9 cellular contexts compared by ENCODE assay signal in the genomic region with DNA sequence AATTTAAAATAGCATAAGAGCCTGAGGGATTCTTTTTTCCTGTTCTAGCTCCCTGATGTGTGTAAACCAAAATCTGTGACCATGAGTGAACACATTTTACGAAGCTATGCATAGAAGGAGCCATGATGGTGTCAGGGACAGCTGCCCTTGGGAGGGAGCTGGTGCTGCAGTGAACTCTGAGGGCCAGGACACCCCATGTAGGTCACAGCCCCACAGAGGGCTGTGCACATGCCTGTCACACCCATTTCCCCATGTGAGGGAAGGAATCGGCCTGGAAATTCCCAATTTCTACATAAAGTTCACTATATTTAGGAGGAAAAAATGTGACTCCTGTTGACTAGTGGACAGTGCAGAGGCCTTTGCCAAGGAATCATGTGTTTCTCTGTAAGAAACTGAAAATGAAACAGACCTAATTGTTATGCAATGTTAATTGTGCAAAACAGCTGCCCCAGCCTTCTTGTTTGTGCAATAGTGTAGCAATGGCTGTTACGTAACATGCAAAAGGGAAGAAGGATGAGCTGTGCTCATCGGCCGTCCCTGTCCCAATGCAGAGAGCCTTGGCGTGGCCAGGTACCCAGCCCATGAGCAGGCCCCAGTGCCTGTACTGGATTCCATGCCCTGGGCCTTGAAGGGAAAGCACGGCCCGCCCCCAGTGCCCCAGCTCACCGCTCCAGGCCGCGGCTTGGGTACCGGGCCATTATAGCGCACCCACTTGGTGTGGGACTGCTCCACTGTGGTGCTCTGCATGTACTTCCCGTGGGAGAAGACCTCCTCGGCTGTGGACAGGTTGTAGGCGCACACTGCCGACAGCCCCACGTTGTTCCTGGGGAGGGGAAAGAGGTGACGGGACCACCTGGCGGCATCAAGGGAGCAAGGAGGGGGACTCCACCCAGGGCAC.
DNase-seq lines count a peak whose midpoint lies in the region; ATAC-seq and TF ChIP-seq lines count a peak whose summit lies in the region.
"Had no signal": no experiment of that assay in that cellular context is flagged by ENCODE, and none has a peak within 500 bp of the region (broad histone marks: within the 10 kb centered on the region; RNA-seq: fewer than 3 reads in every experiment).

No MANE protein-coding gene starts in this region.

- H3K9me3 ChIP-seq in ovary, result no peaks in the 10 kb centered on the region

- H3K27ac Mint-ChIP-seq in activated naive CD4-positive, alpha-beta T cell treated with anti-CD3 and anti-CD28 coated beads for 36 hours, result no peak overlapping the region

- no peak overlapping the region for H3K4me3 Mint-ChIP-seq in activated naive CD4-positive, alpha-beta T cell treated with anti-CD3 and anti-CD28 coated beads for 36 hours
- H3K4me3 Mint-ChIP-seq: naive thymus-derived CD8-positive, alpha-beta T cell had no signal

- no peak overlapping the region for H3K4me3 ChIP-seq in fibroblast of pulmonary artery (replicated peaks; ENCODE audit: low read depth, low read length)
- H3K4me3 ChIP-seq in ovary, result no peak overlapping the region

- H3K27me3 Mint-ChIP-seq in activated naive CD4-positive, alpha-beta T cell treated with anti-CD3 and anti-CD28 coated beads for 36 hours (ENCODE audit: low read depth), result no peaks in the 10 kb centered on the region
- H3K27me3 Mint-ChIP-seq: naive thymus-derived CD8-positive, alpha-beta T cell had no signal

- 66 to 72% (median 72%) methylated on average over 20 of the region's 20 CpGs for WGBS in ovary, 3 donors

- TF ChIP-seq CTCF in fibroblast of pulmonary artery (IDR thresholded peaks at IDR 0.05; ENCODE audit: low read length, missing control alignments) (no peak), ovary (IDR thresholded peaks at IDR 0.05) (no peak)

- H3K4me1 Mint-ChIP-seq in activated naive CD4-positive, alpha-beta T cell treated with anti-CD3 and anti-CD28 coated beads for 36 hours (ENCODE audit: low read depth), result peaks cover 9% of the 10 kb centered on the region

- H3K27me3 ChIP-seq in ovary, result no peaks in the 10 kb centered on the region

- peak; percentile 88 for TF ChIP-seq EP300 in ovary (IDR thresholded peaks at IDR 0.05)

- no peak for TF ChIP-seq POLR2A in ovary (IDR thresholded peaks at IDR 0.05)

- CTCF ChIA-PET in activated naive CD4-positive, alpha-beta T cell treated with anti-CD3 and anti-CD28 coated beads for 36 hours (lab: Charles Lee), result interaction anchor here (0.6 to 2.3 kb wide), 4 partner anchors 32 to 161 kb away, joined by 3 to 10 read pairs (median 4); no protein-coding TSS in a partner anchor

- DNase-seq in AML-193 (lab: John Stamatoyannopoulos, UW) (peak; percentile 93 to 95), OCI-M1 (lab: John Stamatoyannopoulos, UW) (peak; percentile 86), fibroblast of pulmonary artery (ENCODE audit: low read depth) (peak; percentile 90), ovary (peak; percentile 36 to 75 (median 57)), COR-L47 (lab: John Stamatoyannopoulos, UW) (no peak)
- DNase-seq in activated naive CD4-positive, alpha-beta T cell treated with anti-CD3 and anti-CD28 coated beads for 36 hours, result no peak
- DNase-seq: naive thymus-derived CD8-positive, alpha-beta T cell had no signal

- H3K36me3 Mint-ChIP-seq in activated naive CD4-positive, alpha-beta T cell treated with anti-CD3 and anti-CD28 coated beads for 36 hours (ENCODE audit: low read depth), result peaks cover 63% of the 10 kb centered on the region

- no peaks in the 10 kb centered on the region for H3K9me3 Mint-ChIP-seq in activated naive CD4-positive, alpha-beta T cell treated with anti-CD3 and anti-CD28 coated beads for 36 hours
- H3K9me3 Mint-ChIP-seq: naive thymus-derived CD8-positive, alpha-beta T cell had no signal

- H3K27ac ChIP-seq in ovary, result peak overlapping the region; percentile 45 to 64

- intact Hi-C loops in ovary (cut with DNase I), result no loop called here
- intact Hi-C loops in activated naive CD4-positive, alpha-beta T cell treated with anti-CD3 and anti-CD28 coated beads for 36 hours (cut with micrococcal nuclease), result no loop called here

- ATAC-seq in GM18909 (IDR thresholded peaks at IDR 0.05; ENCODE audit: poor library complexity, unreplicated experiment) (no peak), GM18517 (IDR thresholded peaks at IDR 0.05; ENCODE audit: unreplicated experiment) (no peak)
- ATAC-seq: naive thymus-derived CD8-positive, alpha-beta T cell had no signal

- no peaks in the 10 kb centered on the region for H3K36me3 ChIP-seq in ovary

- H3K4me1 ChIP-seq in ovary (ENCODE audit: insufficient read depth), result peaks cover 12% of the 10 kb centered on the region

Comparison
In these comparisons a context has a peak if more than half of its experiments do, and no peak if none do; other contexts are left out.
1. DNase-seq: peak in AML-193 (2 of 2), OCI-M1 (single experiment), fibroblast of pulmonary artery (single experiment) and ovary (5 of 5); none in activated naive CD4-positive, alpha-beta T cell treated with anti-CD3 and anti-CD28 coated beads for 36 hours (single experiment) and COR-L47 (single experiment).